In genomic region chr9:93702261-93702660, GRCh38 we compare ENCODE assay signal across 1 cellular context.
TF ChIP-seq lines count a peak whose summit lies in the region.

No MANE protein-coding gene starts in this region.

TF ChIP-seq in HepG2, 621 proteins besides CTCF, POLR2A, EP300 and RAD21 (continued from another document):
- no peak for TF ChIP-seq THAP8 (CRISPR knock-in tag; IDR thresholded peaks at IDR 0.05; ENCODE audit: borderline replicate concordance)
- TF ChIP-seq JDP2 (CRISPR knock-in tag; IDR thresholded peaks at IDR 0.05; ENCODE audit: borderline replicate concordance), result no peak
- TF ChIP-seq HIVEP1 (CRISPR knock-in tag; IDR thresholded peaks at IDR 0.05), result no peak
- no peak for TF ChIP-seq ZNF740 (CRISPR knock-in tag; IDR thresholded peaks at IDR 0.05)
- TF ChIP-seq IRF9 (CRISPR knock-in tag; IDR thresholded peaks at IDR 0.05; ENCODE audit: borderline replicate concordance), result no peak
- TF ChIP-seq ZNF567 (CRISPR knock-in tag; IDR thresholded peaks at IDR 0.05; ENCODE audit: borderline replicate concordance), result no peak
